Comparison of ENCODE assay signal across 17 cellular contexts in the genomic region with DNA sequence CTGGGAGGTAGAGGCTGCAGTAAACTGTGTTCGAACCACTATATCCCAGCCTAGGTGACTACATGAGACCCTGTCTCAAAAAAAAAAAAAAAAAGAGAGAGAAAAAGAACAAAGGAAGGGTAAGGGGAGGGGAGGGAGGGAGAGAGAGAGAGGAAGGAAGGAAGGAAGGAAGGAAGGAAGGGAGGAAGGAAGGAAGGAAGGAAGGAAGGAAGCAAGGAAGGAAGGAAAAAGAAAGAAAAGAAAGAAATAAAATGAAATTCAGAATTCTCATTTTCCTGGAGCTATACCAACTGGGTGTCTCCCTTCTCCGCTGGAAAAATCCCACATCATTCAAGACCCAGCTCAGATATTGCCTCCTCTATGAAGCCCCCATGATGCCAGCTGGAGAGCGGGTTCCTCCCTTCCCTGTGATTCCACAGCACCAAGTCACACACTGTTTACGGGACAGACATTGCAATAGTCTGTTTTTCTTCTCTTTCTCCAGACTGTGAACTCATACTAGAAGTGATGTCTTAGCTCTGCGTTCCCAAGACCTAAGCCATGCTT. TPM values are rescaled to one million over a fixed set of nuclear protein-coding genes. Genes with fewer than 3 reads are reported as not detected.
DNase-seq lines count a peak whose midpoint lies in the region; ATAC-seq and TF ChIP-seq lines count a peak whose summit lies in the region.
"Had no signal": no experiment of that assay in that cellular context is flagged by ENCODE, and none has a peak within 500 bp of the region (broad histone marks: within the 10 kb centered on the region; RNA-seq: fewer than 3 reads in every experiment).

No MANE protein-coding gene starts in this region.

- DNase-seq in Right ventricle myocardium superior (peak; percentile 7), right cardiac atrium (no peak), GM23248 (peak; percentile 41), chondrocyte (ENCODE audit: low spot score) (peak; percentile 2), neural crest cell (ENCODE audit: low read depth, low spot score) (no peak), NOMO-1 treated with DMSO at 0.1 percent for 48 hours (lab: John Stamatoyannopoulos, UW; ENCODE audit: unreplicated experiment) (no peak)
- DNase-seq in activated naive CD4-positive, alpha-beta T cell treated with Interleukin-2 at 50 U/mL for 16 hours, result no peak
- DNase-seq: AML-193; Caco-2; CD8-positive, alpha-beta memory T cell; DND-41; GDM1 had no signal

- 0 out of 2 replicates have a peak, but pooled peaks cover 3% of the 10 kb centered on the region for H3K36me3 ChIP-seq in GM23248 (ENCODE audit: low read depth)

- in situ Hi-C loops in GM23248 (cut with MboI), result no loop called here

- H3K4me3 Mint-ChIP-seq in chondrocyte (ENCODE audit: unreplicated experiment), result no peak overlapping the region
- H3K4me3 Mint-ChIP-seq in neural crest cell, result peak overlapping the region; percentile 41

- H3K9me3 Mint-ChIP-seq in chondrocyte (ENCODE audit: low read depth), result no peaks in the 10 kb centered on the region
- H3K9me3 Mint-ChIP-seq in neural crest cell, result no peaks in the 10 kb centered on the region
- H3K9me3 Mint-ChIP-seq: CD8-positive, alpha-beta memory T cell had no signal

- H3K79me2 ChIP-seq in GM23248 (ENCODE audit: insufficient read depth), result peaks cover 16% of the 10 kb centered on the region

- no peaks in the 10 kb centered on the region for H3K9me2 ChIP-seq in GM23248 (ENCODE audit: insufficient read depth)

- H3K4me2 ChIP-seq in GM23248 (ENCODE audit: unreplicated experiment), result no peak overlapping the region
- H3K4me2 ChIP-seq: BLaER1 treated with 17β-estradiol and CSF1 and Interleukin-3, amounts not matched to agents 10 nM and 100 nM had no signal

- H3K36me3 Mint-ChIP-seq in chondrocyte (ENCODE audit: low read depth), result peaks cover 2% of the 10 kb centered on the region
- no peaks in the 10 kb centered on the region for H3K36me3 Mint-ChIP-seq in neural crest cell (ENCODE audit: low read depth)

- H3K27me3 Mint-ChIP-seq in chondrocyte (ENCODE audit: low read depth) (peaks cover 5% of the 10 kb centered on the region), neural crest cell (ENCODE audit: low read depth) (peaks cover 62% of the 10 kb centered on the region)

- no peak overlapping the region for H3K27ac ChIP-seq in right cardiac atrium (ENCODE audit: low read length)
- no peak overlapping the region for H3K27ac ChIP-seq in GM23248
- H3K27ac ChIP-seq: 22Rv1; BLaER1 treated with 17β-estradiol and CSF1 and Interleukin-3, amounts not matched to agents 10 nM and 100 nM had no signal

- H3K4me1 ChIP-seq in right cardiac atrium (ENCODE audit: control insufficient read depth, insufficient read depth, low read length), result peaks cover 2% of the 10 kb centered on the region
- peaks cover 8% of the 10 kb centered on the region; the same call in 1 of the 2 replicates for H3K4me1 ChIP-seq in GM23248 (ENCODE audit: insufficient read depth)

- H3K4me3 ChIP-seq in right cardiac atrium (ENCODE audit: low read length) (no peak overlapping the region), GM23248 (no peak overlapping the region)
- H3K4me3 ChIP-seq: BLaER1 treated with 17β-estradiol and CSF1 and Interleukin-3, amounts not matched to agents 10 nM and 100 nM had no signal

- no peaks in the 10 kb centered on the region for H3F3A ChIP-seq in GM23248 (ENCODE audit: insufficient read depth)

- H3K4me1 Mint-ChIP-seq in chondrocyte (ENCODE audit: low read depth) (peaks cover 20% of the 10 kb centered on the region), neural crest cell (peaks cover 16% of the 10 kb centered on the region)

- H3K27ac Mint-ChIP-seq in chondrocyte (ENCODE audit: unreplicated experiment) (no peak overlapping the region), neural crest cell (ENCODE audit: unreplicated experiment) (no peak overlapping the region)

- ATAC-seq in Right ventricle myocardium superior (ENCODE audit: poor library complexity) (no peak), right cardiac atrium (no peak), HG03095 (IDR thresholded peaks at IDR 0.05; ENCODE audit: unreplicated experiment) (no peak)
- ATAC-seq: HCT116, HepG2 had no signal

- no peaks in the 10 kb centered on the region for H3K9me3 ChIP-seq in right cardiac atrium (ENCODE audit: control insufficient read depth, low read length)
- no peaks in the 10 kb centered on the region for H3K9me3 ChIP-seq in GM23248 (ENCODE audit: low read depth)
- H3K9me3 ChIP-seq: BLaER1 treated with 17β-estradiol and CSF1 and Interleukin-3, amounts not matched to agents 10 nM and 100 nM; Caco-2 had no signal

- intact Hi-C loops in Right ventricle myocardium superior (cut with DNase I), result no loop called here
- intact Hi-C loops in right cardiac atrium (cut with DNase I), result no loop called here

- no peaks in the 10 kb centered on the region for H3K27me3 ChIP-seq in right cardiac atrium (ENCODE audit: control insufficient read depth, insufficient read depth)
- peaks cover 26% of the 10 kb centered on the region for H3K27me3 ChIP-seq in GM23248 (replicated peaks; ENCODE audit: insufficient read depth)

- H2AFZ ChIP-seq in GM23248, result no peak overlapping the region

- 80% methylated on average over 5 of the region's 5 CpGs for WGBS in right cardiac atrium
- WGBS in GM23248 (ENCODE audit: low coverage in 1 of 2, low lambda C conversion rate in 2 of 2, missing lambda C conversion rate in 2 of 2), 2 experiments, result 33 to 43% methylated on average over 5 of the region's 5 CpGs

- TF ChIP-seq CTCF in chondrocyte (IDR thresholded peaks at IDR 0.05) (no peak), neural crest cell (conservative IDR thresholded peaks at IDR 0.05) (no peak)

- H4K20me1 ChIP-seq in GM23248 (ENCODE audit: insufficient read depth), result no peaks in the 10 kb centered on the region

- H3K9ac ChIP-seq in GM23248, result no peak overlapping the region
- H3K9ac ChIP-seq: BLaER1 treated with 17β-estradiol and CSF1 and Interleukin-3, amounts not matched to agents 10 nM and 100 nM had no signal

RNA-seq across cellular contexts. Expression of a gene that starts 3.0 kb away (rescaled TPM):
- total RNA-seq in Right ventricle myocardium superior (41.8 TPM), right cardiac atrium (10 to 100 TPM; 36.7 to 44.9 (median 39.4) TPM), chondrocyte (60.2 to 63.5 TPM (median 62.6 TPM) in 3 replicates), neural crest cell (54.1 and 56.4 TPM in 2 replicates)
- polyA plus RNA-seq in right cardiac atrium (16.2 TPM), GM23248 (2016; fragmentation: Nextera tagmentation; extraction: Ambion mirVana) (19.9 and 22.8 TPM in 2 replicates)
- total RNA-seq in GM23248 (2014; rRNA removed; shearing (Covaris generic)), result 30.2 and 36.9 TPM in 2 replicates

Comparison
In these comparisons a context has a peak if more than half of its experiments do, and no peak if none do; other contexts are left out.
1. DNase-seq: peak in Right ventricle myocardium superior (single experiment), GM23248 (single experiment) and chondrocyte (single experiment); none in right cardiac atrium (0 of 3), neural crest cell (single experiment), activated naive CD4-positive, alpha-beta T cell treated with Interleukin-2 at 50 U/mL for 16 hours (single experiment) and NOMO-1 treated with DMSO at 0.1 percent for 48 hours (single experiment).